ENCODE assay signal across 14 cellular contexts in genomic region chr14:53327716-53328115, GRCh38.
DNase-seq lines count a peak whose midpoint lies in the region; ATAC-seq and TF ChIP-seq lines count a peak whose summit lies in the region.
"Had no signal": no experiment of that assay in that cellular context is flagged by ENCODE, and none has a peak within 500 bp of the region (broad histone marks: within the 10 kb centered on the region; RNA-seq: fewer than 3 reads in every experiment).

No MANE protein-coding gene starts in this region.

- TF ChIP-seq CTCF in endodermal cell (conservative IDR thresholded peaks at IDR 0.05), result no peak

- H3K27ac ChIP-seq in endodermal cell (ENCODE audit: low read depth, low read length), result no peak overlapping the region
- H3K27ac ChIP-seq: BLaER1 treated with 17β-estradiol and CSF1 and Interleukin-3, amounts not matched to agents 10 nM and 100 nM had no signal

- H3K36me3 Mint-ChIP-seq in endodermal cell (ENCODE audit: low read depth), result no peaks in the 10 kb centered on the region

- H3K27me3 Mint-ChIP-seq in endodermal cell (ENCODE audit: insufficient read depth), result no peaks in the 10 kb centered on the region

- DNase-seq in EH (ENCODE audit: low read depth) (peak; percentile 65), NCI-H226 (peak; percentile 59), endodermal cell (no peak), myocyte (ENCODE audit: low read depth) (peak; percentile 51), amniotic stem cell (lab: John Stamatoyannopoulos, UW) (no peak), NCI-H748 (lab: John Stamatoyannopoulos, UW; ENCODE audit: unreplicated experiment) (no peak), NCI-H82 treated with DMSO at 0.1 percent for 48 hours (lab: John Stamatoyannopoulos, UW; ENCODE audit: unreplicated experiment) (no peak)
- DNase-seq: aorta, erythroblast, GDM1, kidney had no signal

- peak overlapping the region; percentile 2 for H3K27ac Mint-ChIP-seq in endodermal cell

- H3K4me3 ChIP-seq in endodermal cell (ENCODE audit: low read length), result peak overlapping the region; percentile 19
- H3K4me3 ChIP-seq: BLaER1 treated with 17β-estradiol and CSF1 and Interleukin-3, amounts not matched to agents 10 nM and 100 nM had no signal

- H3K27me3 ChIP-seq in endodermal cell (ENCODE audit: control insufficient read depth, insufficient read depth, low read length, poor library complexity, severe bottlenecking), result no peaks in the 10 kb centered on the region
- H3K27me3 ChIP-seq: BLaER1 treated with 17β-estradiol and CSF1 and Interleukin-3, amounts not matched to agents 10 nM and 100 nM had no signal

- WGBS in endodermal cell (ENCODE audit: insufficient coverage in 1 of 2, insufficient read length in 1 of 2), 2 experiments, result 89% methylated on average over 1 of the region's 1 CpG; no CpG with 5 or more reads in 1 of the 2 experiments

- H3K9me3 Mint-ChIP-seq in endodermal cell, result no peaks in the 10 kb centered on the region

- no peaks in the 10 kb centered on the region for H3K9me3 ChIP-seq in endodermal cell (ENCODE audit: control insufficient read depth, low read length)
- H3K9me3 ChIP-seq: BLaER1 treated with 17β-estradiol and CSF1 and Interleukin-3, amounts not matched to agents 10 nM and 100 nM had no signal

- no peaks in the 10 kb centered on the region for H3K36me3 ChIP-seq in endodermal cell (ENCODE audit: control insufficient read depth, insufficient read depth, low read length)
- H3K36me3 ChIP-seq: BLaER1 treated with 17β-estradiol and CSF1 and Interleukin-3, amounts not matched to agents 10 nM and 100 nM had no signal

- peaks cover 11% of the 10 kb centered on the region for H3K4me1 ChIP-seq in endodermal cell (ENCODE audit: control insufficient read depth, insufficient read depth, low read length)
- H3K4me1 ChIP-seq: BLaER1 treated with 17β-estradiol and CSF1 and Interleukin-3, amounts not matched to agents 10 nM and 100 nM had no signal

- no peak overlapping the region for H3K4me3 Mint-ChIP-seq in endodermal cell
- H3K4me3 Mint-ChIP-seq: neural crest cell had no signal

- ATAC-seq in HG02678 (IDR thresholded peaks at IDR 0.05; ENCODE audit: unreplicated experiment), result no peak

- peaks cover 29% of the 10 kb centered on the region for H3K4me1 Mint-ChIP-seq in endodermal cell

- H3K9ac ChIP-seq in endodermal cell (ENCODE audit: extremely low read depth, low read length, poor library complexity, severe bottlenecking), result no peak overlapping the region
- H3K9ac ChIP-seq: BLaER1 treated with 17β-estradiol and CSF1 and Interleukin-3, amounts not matched to agents 10 nM and 100 nM had no signal

Comparison
In these comparisons a context has a peak if more than half of its experiments do, and no peak if none do; other contexts are left out.
1. DNase-seq: peak in EH (single experiment), NCI-H226 (single experiment) and myocyte (single experiment); none in endodermal cell (single experiment), amniotic stem cell (single experiment), NCI-H748 (single experiment) and NCI-H82 treated with DMSO at 0.1 percent for 48 hours (single experiment).